ENCODE assay signal across 20 cellular contexts in the genomic region with DNA sequence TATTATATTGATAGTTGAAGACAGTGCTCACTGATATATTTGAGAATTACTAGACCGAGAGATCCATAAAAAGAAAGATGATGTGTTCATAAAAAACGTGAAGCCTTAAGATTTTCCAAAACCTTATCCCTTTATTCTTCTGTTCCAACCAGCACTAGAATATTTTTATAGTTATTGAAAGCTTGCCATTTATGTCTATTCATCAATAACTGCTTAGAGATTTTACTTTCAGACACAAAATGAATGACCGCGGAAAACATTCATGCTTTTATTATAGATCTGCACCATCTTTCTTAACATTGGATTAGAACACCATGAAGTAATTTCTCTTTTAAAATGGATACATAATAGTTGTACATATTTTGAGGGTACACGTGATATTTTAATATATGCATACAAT.
DNase-seq lines count a peak whose midpoint lies in the region; ATAC-seq, FAIRE-seq and TF ChIP-seq lines count a peak whose summit lies in the region.
"Had no signal": no experiment of that assay in that cellular context is flagged by ENCODE, and none has a peak within 500 bp of the region (broad histone marks: within the 10 kb centered on the region; RNA-seq: fewer than 3 reads in every experiment).

No MANE protein-coding gene starts in this region.

- H3K9me3 Mint-ChIP-seq in endodermal cell = peaks cover 3% of the 10 kb centered on the region

- intact Hi-C loops in Panc1 (cut with micrococcal nuclease; ENCODE audit: unreplicated experiment) = no loop called here

- no peak overlapping the region for H3K9ac ChIP-seq in endodermal cell (ENCODE audit: extremely low read depth, low read length, poor library complexity, severe bottlenecking)
- H3K9ac ChIP-seq: BLaER1 treated with 17β-estradiol and CSF1 and Interleukin-3, amounts not matched to agents 10 nM and 100 nM had no signal

- no peaks in the 10 kb centered on the region for H3K36me3 ChIP-seq in Panc1 (ENCODE audit: control insufficient read depth, insufficient read depth, low read length)
- no peaks in the 10 kb centered on the region for H3K36me3 ChIP-seq in endodermal cell (ENCODE audit: control insufficient read depth, insufficient read depth, low read length)
- H3K36me3 ChIP-seq: BLaER1 treated with 17β-estradiol and CSF1 and Interleukin-3, amounts not matched to agents 10 nM and 100 nM had no signal

- H3K4me1 ChIP-seq in A549 (peaks cover 22% of the 10 kb centered on the region), Panc1 (ENCODE audit: control insufficient read depth, insufficient read depth, low read length) (peaks cover 23% of the 10 kb centered on the region), endodermal cell (ENCODE audit: control insufficient read depth, insufficient read depth, low read length) (no peaks in the 10 kb centered on the region)
- H3K4me1 ChIP-seq: Caco-2 had no signal

- H3K4me3 Mint-ChIP-seq in endodermal cell = no peak overlapping the region
- H3K4me3 Mint-ChIP-seq: B cell; CD4-positive, alpha-beta T cell; CD8-positive, alpha-beta T cell had no signal

- DNase-seq in A549 (ENCODE audit: low read depth in 1 of 2, low spot score in 1 of 2) = no peak
- no peak for DNase-seq in Panc1 (ENCODE audit: low read depth, low spot score)
- no peak for DNase-seq in endodermal cell
- no peak for DNase-seq in activated naive CD4-positive, alpha-beta T cell treated with anti-CD3 and anti-CD28 coated beads, Interleukin-2, amount 50 U/mL, for 16 hours
- DNase-seq in activated naive CD4-positive, alpha-beta T cell (lab: John Stamatoyannopoulos, UW) = no peak
- DNase-seq: 8988T; AML-193; Caco-2; Calu3; CD4-positive, alpha-beta T cell; CD8-positive, alpha-beta T cell; DMS79 treated with DMSO at 0.1 percent for 48 hours; GF-D8 had no signal

- H3K4me1 Mint-ChIP-seq in endodermal cell = peaks cover 7% of the 10 kb centered on the region
- H3K4me1 Mint-ChIP-seq: B cell had no signal

- no peak for TF ChIP-seq EP300 in A549 (IDR thresholded peaks at IDR 0.05)

- H3K36me3 Mint-ChIP-seq in endodermal cell (ENCODE audit: low read depth) = peaks cover 5% of the 10 kb centered on the region
- H3K36me3 Mint-ChIP-seq: CD8-positive, alpha-beta T cell had no signal

- in situ Hi-C loops in Panc1 (cut with HindIII; ENCODE audit: low pct_unique_long_range_greater_than_20kb, low sequenced_read_pairs) = no loop called here

- POLR2A ChIA-PET in A549 (lab: Yijun Ruan, JAX) (no interaction called here), Panc1 (lab: Charles Lee) (no interaction called here)

- H3K9me3 ChIP-seq in A549 = 0 out of 3 replicates have a peak, but pooled peaks cover 6% of the 10 kb centered on the region
- peaks cover 11% of the 10 kb centered on the region; the same call in 1 of the 2 replicates for H3K9me3 ChIP-seq in Panc1 (ENCODE audit: control insufficient read depth, insufficient read depth, low read depth, low read length)
- peaks cover 4% of the 10 kb centered on the region for H3K9me3 ChIP-seq in endodermal cell (ENCODE audit: control insufficient read depth, low read length)
- H3K9me3 ChIP-seq: Caco-2 had no signal

- no peak for TF ChIP-seq POLR2A in A549 (IDR thresholded peaks at IDR 0.05; ENCODE audit: low read length)

- no peak for TF ChIP-seq RAD21 in A549 (conservative IDR thresholded peaks at IDR 0.05 in 1 of 2, IDR thresholded peaks at IDR 0.05 in 1 of 2)

- no peak overlapping the region for H3K4me2 ChIP-seq in A549
- H3K4me2 ChIP-seq: BLaER1 treated with 17β-estradiol and CSF1 and Interleukin-3, amounts not matched to agents 10 nM and 100 nM had no signal

- H3K27me3 Mint-ChIP-seq in endodermal cell (ENCODE audit: insufficient read depth) = no peaks in the 10 kb centered on the region
- H3K27me3 Mint-ChIP-seq: B cell had no signal

- H3K4me3 ChIP-seq in A549 (no peak overlapping the region), Panc1 (ENCODE audit: low read depth in 2 of 2, low read length in 2 of 2) (no peak overlapping the region), endodermal cell (ENCODE audit: low read length) (no peak overlapping the region)
- H3K4me3 ChIP-seq: BLaER1 treated with 17β-estradiol and CSF1 and Interleukin-3, amounts not matched to agents 10 nM and 100 nM had no signal

- TF ChIP-seq CTCF in A549 (IDR thresholded peaks at IDR 0.05) (no peak), Panc1 (IDR thresholded peaks at IDR 0.05) (no peak), endodermal cell (conservative IDR thresholded peaks at IDR 0.05) (no peak)

- peak overlapping the region; percentile 13 for H3K27ac Mint-ChIP-seq in endodermal cell
- H3K27ac Mint-ChIP-seq: B cell; CD4-positive, alpha-beta T cell; CD8-positive, alpha-beta T cell had no signal

- BruUV-seq in Panc1 (replicated peaks; lab: Mats Ljungman, UMichigan) = no TSS peak

- H3K27ac ChIP-seq in A549 (no peak overlapping the region), Panc1 (ENCODE audit: low read length) (peak overlapping the region; percentile 78; the same call in 1 of the 2 replicates), endodermal cell (ENCODE audit: low read depth, low read length) (no peak overlapping the region)
- H3K27ac ChIP-seq: BLaER1 treated with 17β-estradiol and CSF1 and Interleukin-3, amounts not matched to agents 10 nM and 100 nM; C4-2B had no signal

- 91% methylated on average over 5 of the region's 5 CpGs for WGBS in A549 (ENCODE audit: missing lambda C conversion rate)
- WGBS in endodermal cell (ENCODE audit: insufficient coverage in 1 of 2, insufficient read length in 1 of 2), 2 experiments = 88% methylated on average over 4 of the region's 5 CpGs; no CpG with 5 or more reads in 1 of the 2 experiments

- ATAC-seq in A549 = no peak
- no peak for ATAC-seq in Panc1
- ATAC-seq: CD8-positive, alpha-beta T cell had no signal

- CTCF ChIA-PET in A549 (lab: Yijun Ruan, JAX) = no interaction called here
- CTCF ChIA-PET in Panc1 (lab: Charles Lee) = no interaction called here

- FAIRE-seq in A549 (lab: Jason Lieb, UNC) = no peak
- FAIRE-seq: A204.1, D721Med, G401.6, GM12891 had no signal

- no peaks in the 10 kb centered on the region for H3K27me3 ChIP-seq in Panc1 (ENCODE audit: control insufficient read depth, insufficient read depth, low read length)
- H3K27me3 ChIP-seq in endodermal cell (ENCODE audit: control insufficient read depth, insufficient read depth, low read length, poor library complexity, severe bottlenecking) = no peaks in the 10 kb centered on the region
- H3K27me3 ChIP-seq: BLaER1 treated with 17β-estradiol and CSF1 and Interleukin-3, amounts not matched to agents 10 nM and 100 nM had no signal

TF ChIP-seq in A549, 52 proteins besides CTCF, POLR2A, EP300 and RAD21:
- TF ChIP-seq MAFK (IDR thresholded peaks at IDR 0.05; ENCODE audit: partially characterized antibody) (peak; percentile 41), PHF8 (IDR thresholded peaks at IDR 0.05; ENCODE audit: borderline replicate concordance, low read depth) (no peak)
